1 cellular context compared by ENCODE assay signal in genomic region chr1:18658831-18659230, GRCh38.
TF ChIP-seq lines count a peak whose summit lies in the region.

No MANE protein-coding gene starts in this region.

TF ChIP-seq in H1, 55 proteins besides CTCF, POLR2A, EP300 and RAD21 (continued from another document):
- TF ChIP-seq E2F6 (IDR thresholded peaks at IDR 0.05): no peak
- TF ChIP-seq TEAD4 (IDR thresholded peaks at IDR 0.05; ENCODE audit: low read depth, low read length): no peak
